In the genomic region with DNA sequence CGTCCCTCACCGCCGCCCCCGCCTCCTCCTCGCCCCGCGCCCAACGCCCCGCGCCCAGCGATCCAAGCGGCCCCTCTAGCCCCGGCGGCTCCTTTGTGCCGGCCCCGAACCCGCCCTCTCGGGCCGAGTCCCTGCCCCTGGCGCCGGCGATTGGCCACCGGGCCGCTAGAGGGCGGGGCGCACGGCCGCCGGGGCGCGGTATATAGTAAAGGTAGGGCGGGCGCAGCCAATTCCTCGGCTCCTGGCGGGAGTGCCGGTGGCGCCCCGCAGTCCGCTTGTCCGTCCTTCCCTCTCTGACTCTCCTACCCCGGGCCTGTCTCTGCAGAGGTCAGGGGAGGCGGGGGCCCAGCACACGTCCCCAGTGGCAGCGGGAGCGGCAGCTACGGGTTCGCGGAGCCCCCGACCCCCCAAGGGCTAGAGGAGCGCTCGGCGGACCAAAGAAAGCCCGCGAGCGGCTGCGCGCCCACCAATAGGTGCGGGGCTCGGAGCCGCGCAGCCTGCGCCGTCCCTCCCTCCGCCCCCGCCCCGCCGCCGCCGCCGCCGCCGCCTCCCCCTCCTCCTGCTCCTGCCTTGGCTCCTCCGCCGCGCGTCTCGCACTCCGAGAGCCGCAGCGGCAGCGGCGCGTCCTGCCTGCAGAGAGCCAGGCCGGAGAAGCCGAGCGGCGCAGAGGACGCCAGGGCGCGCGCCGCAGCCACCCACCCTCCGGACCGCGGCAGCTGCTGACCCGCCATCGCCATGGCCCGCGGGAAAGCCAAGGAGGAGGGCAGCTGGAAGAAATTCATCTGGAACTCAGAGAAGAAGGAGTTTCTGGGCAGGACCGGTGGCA, we compare ENCODE assay signal across 8 cellular contexts. TPM values are rescaled to one million over a fixed set of nuclear protein-coding genes. Genes with fewer than 3 reads are reported as not detected.
A peak's percentile ranks its signal among the peaks of the same experiment; 100 is the strongest.
DNase-seq lines count a peak whose midpoint lies in the region; ATAC-seq, FAIRE-seq and TF ChIP-seq lines count a peak whose summit lies in the region.

A gene (plus strand): TSS at position 596 of the 826 bp plus-strand sequence. CDS start 140 bp downstream, at position 736.

- peaks cover 2% of the 10 kb centered on the region for H3K36me3 Mint-ChIP-seq in astrocyte (ENCODE audit: low read depth, unreplicated experiment)

- H3K79me2 ChIP-seq in astrocyte (ENCODE audit: insufficient read depth, low read length), result peaks cover 47% of the 10 kb centered on the region

- peaks cover 11% of the 10 kb centered on the region for H4K20me1 ChIP-seq in astrocyte (ENCODE audit: insufficient read depth, low read length)

- H3K27ac ChIP-seq in astrocyte (ENCODE audit: low read depth, low read length), result peak within 1 kb of the TSS; percentile 86

- H3K27me3 Mint-ChIP-seq in astrocyte (ENCODE audit: low read depth, unreplicated experiment), result peaks cover 4% of the 10 kb centered on the region

- H3K36me3 ChIP-seq in astrocyte (ENCODE audit: insufficient read depth, low read length), result no peaks in the 10 kb centered on the region

- H3K4me3 ChIP-seq in astrocyte (ENCODE audit: insufficient read depth, low read depth, low read length), result peak within 1 kb of the TSS; percentile 93

- H3K4me1 ChIP-seq in astrocyte (ENCODE audit: insufficient read depth, low read length), result peaks cover 61% of the 10 kb centered on the region

- no peaks in the 10 kb centered on the region for H3K9me3 ChIP-seq in astrocyte (ENCODE audit: insufficient read depth, low read depth, low read length)

- TF ChIP-seq CTCF in astrocyte (IDR thresholded peaks at IDR 0.05; ENCODE audit: insufficient read depth, low read depth, low read length), result no peak

- H3K9ac ChIP-seq in astrocyte (ENCODE audit: low read length), result peak within 1 kb of the TSS; percentile 92

- H3K4me2 ChIP-seq in astrocyte (ENCODE audit: low read length), result peak within 1 kb of the TSS; percentile 97

- H3K27me3 ChIP-seq in astrocyte (ENCODE audit: insufficient read depth, low read length), result peaks cover 14% of the 10 kb centered on the region

- peak; percentile 97 to 98 for DNase-seq in NCI-H187 (lab: John Stamatoyannopoulos, UW)
- DNase-seq in T-helper 22 cell (ENCODE audit: low read depth), result peak; percentile 69
- DNase-seq in astrocyte (ENCODE audit: low read depth), result peak; percentile 65
- DNase-seq in hippocampal formation (lab: John Stamatoyannopoulos, UW), result peak; percentile 88 to 89
- peak; percentile 98 for DNase-seq in retina
- DNase-seq in foreskin melanocyte, result no peak

- H3K27ac Mint-ChIP-seq in astrocyte (ENCODE audit: unreplicated experiment), result peak within 1 kb of the TSS; percentile 97

- no peak for FAIRE-seq in astrocyte (lab: Jason Lieb, UNC)

- peak within 1 kb of the TSS; percentile 92 for H3K4me3 Mint-ChIP-seq in astrocyte (ENCODE audit: unreplicated experiment)

- ATAC-seq in GM18505 (IDR thresholded peaks at IDR 0.05; ENCODE audit: unreplicated experiment), result peak; percentile 89
- ATAC-seq in HG02938 (IDR thresholded peaks at IDR 0.05; ENCODE audit: unreplicated experiment), result peak; percentile 80

- peaks cover 42% of the 10 kb centered on the region for H3K4me1 Mint-ChIP-seq in astrocyte (ENCODE audit: low read depth, unreplicated experiment)

- H2AFZ ChIP-seq in astrocyte (ENCODE audit: low read depth, low read length), result peak within 1 kb of the TSS; percentile 52

- TF ChIP-seq POLR2A in GM18505 (IDR thresholded peaks at IDR 0.05; ENCODE audit: borderline replicate concordance, extremely low read depth, insufficient read depth, insufficient read length), result peak; percentile 78

- H3K9me3 Mint-ChIP-seq in astrocyte (ENCODE audit: unreplicated experiment), result peaks cover 1% of the 10 kb centered on the region

RNA-seq across cellular contexts. Expression of the gene that starts here (rescaled TPM):
- 56.5 and 58.3 TPM in 2 replicates for total RNA-seq in astrocyte
